ENCODE assay signal across 18 cellular contexts in the genomic region with DNA sequence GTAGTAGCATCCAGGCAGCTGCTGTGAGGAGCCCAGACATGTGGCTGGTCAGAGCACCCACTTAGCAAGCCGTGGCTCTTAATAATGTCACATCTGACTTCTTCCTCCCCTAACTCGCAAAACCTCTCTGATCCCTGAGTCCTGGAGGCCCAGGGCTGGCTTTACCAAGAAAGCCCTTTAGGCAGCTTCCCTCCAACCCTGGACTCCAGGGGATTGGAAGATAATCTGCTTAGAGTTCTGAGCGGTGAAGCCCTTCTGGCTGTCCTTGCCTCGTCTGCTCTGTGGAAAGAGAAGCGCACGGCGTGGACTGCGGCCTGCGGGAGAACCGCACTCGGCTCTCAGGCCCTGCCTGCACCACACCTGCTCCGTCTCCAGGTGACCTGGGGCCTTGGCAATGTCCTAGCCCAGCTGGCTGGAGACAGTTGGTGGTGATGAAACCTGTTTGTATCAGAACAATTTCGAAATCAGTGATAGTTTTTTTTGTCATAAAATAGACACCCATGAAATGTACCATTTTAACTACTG.
"Had no signal": no experiment of that assay in that cellular context is flagged by ENCODE, and none has a peak within 500 bp of the region (broad histone marks: within the 10 kb centered on the region; RNA-seq: fewer than 3 reads in every experiment).

No MANE protein-coding gene starts in this region.

- H3K4me1 ChIP-seq: gastroesophageal sphincter, heart left ventricle had no signal

- H3K9me3 Mint-ChIP-seq: T-helper 2 cell treated with Interferon-gamma antibody and Interleukin-4, amounts not matched to agents 5 μg/mL and 100 μg/mL, for 36 hours had no signal

- H3K4me3 ChIP-seq: coronary artery, gastroesophageal sphincter, heart left ventricle, tibial artery had no signal

- H3K27ac ChIP-seq: brain microvascular endothelial cell, coronary artery, gastroesophageal sphincter, heart left ventricle, tibial artery had no signal

- H3K4me1 Mint-ChIP-seq: activated CD4-positive, alpha-beta T cell treated with anti-CD3 and anti-CD28 coated beads, Interleukin-2, amount 10 ng/mL, durations not matched to agents 7 days and 5 days had no signal

- H3K4me3 Mint-ChIP-seq: activated B cell treated with CpG ODN at 0.5 μM for 24 hours; activated CD4-positive, alpha-beta T cell treated with anti-CD3 and anti-CD28 coated beads, Interleukin-2, amount 10 ng/mL, durations not matched to agents 7 days and 5 days; activated CD8-positive, alpha-beta T cell treated with anti-CD3 and anti-CD28 coated beads, Interleukin-2, amount 10 ng/mL, durations not matched to agents 7 days and 5 days; activated naive CD4-positive, alpha-beta T cell treated with anti-CD3 and anti-CD28 coated beads for 36 hours; activated T-cell treated with anti-CD3 and anti-CD28 coated beads, Interleukin-2, amount 50 U/mL, for 24 hours; naive thymus-derived CD8-positive, alpha-beta T cell; T-helper 2 cell treated with Interferon-gamma antibody and Interleukin-4, amounts not matched to agents 5 μg/mL and 100 μg/mL, for 36 hours had no signal

- ATAC-seq: activated CD8-positive, alpha-beta T cell treated with anti-CD3 and anti-CD28 coated beads, Interleukin-2, amount 10 ng/mL, durations not matched to agents 7 days and 5 days; esophagus mucosa; gastroesophageal sphincter; heart left ventricle; naive thymus-derived CD8-positive, alpha-beta T cell had no signal

- H3K27me3 Mint-ChIP-seq: activated B cell treated with CpG ODN at 0.5 μM for 24 hours; activated CD4-positive, alpha-beta T cell treated with anti-CD3 and anti-CD28 coated beads, Interleukin-2, amount 10 ng/mL, durations not matched to agents 7 days and 5 days; progenitor cell of endocrine pancreas had no signal

- H3K36me3 ChIP-seq: brain microvascular endothelial cell, gastroesophageal sphincter, heart left ventricle, tibial artery had no signal

- DNase-seq: activated B cell treated with CpG ODN at 0.5 μM for 24 hours; activated CD4-positive, alpha-beta T cell treated with anti-CD3 and anti-CD28 coated beads, Interleukin-2, amount 10 ng/mL, durations not matched to agents 7 days and 5 days; activated CD8-positive, alpha-beta T cell treated with anti-CD3 and anti-CD28 coated beads, Interleukin-2, amount 10 ng/mL, durations not matched to agents 7 days and 5 days; activated T-cell treated with anti-CD3 and anti-CD28 coated beads, Interleukin-2, amount 50 U/mL, for 24 hours; brain microvascular endothelial cell; heart left ventricle; mesendoderm; naive thymus-derived CD8-positive, alpha-beta T cell; nucleus accumbens; stimulated activated CD4-positive, alpha-beta T cell treated with anti-CD3 and anti-CD28 coated beads, Interleukin-2, amount 100 ng/mL, for 24 hours; stimulated activated naive CD4-positive, alpha-beta T cell treated with Interleukin-2 at 50 U/mL for 16 hours; tibial artery had no signal

- H3K27ac Mint-ChIP-seq: activated B cell treated with CpG ODN at 0.5 μM for 24 hours; activated CD4-positive, alpha-beta T cell treated with anti-CD3 and anti-CD28 coated beads, Interleukin-2, amount 10 ng/mL, durations not matched to agents 7 days and 5 days; activated CD8-positive, alpha-beta T cell treated with anti-CD3 and anti-CD28 coated beads, Interleukin-2, amount 10 ng/mL, durations not matched to agents 7 days and 5 days; activated naive CD4-positive, alpha-beta T cell treated with anti-CD3 and anti-CD28 coated beads for 36 hours; activated T-cell treated with anti-CD3 and anti-CD28 coated beads, Interleukin-2, amount 50 U/mL, for 24 hours; naive thymus-derived CD8-positive, alpha-beta T cell; T-helper 2 cell treated with Interferon-gamma antibody and Interleukin-4, amounts not matched to agents 5 μg/mL and 100 μg/mL, for 36 hours had no signal
